ENCODE assay signal across 10 cellular contexts in genomic region chr1:161099090-161099802, GRCh38. TPM values are rescaled to one million over a fixed set of nuclear protein-coding genes. Genes with fewer than 3 reads are reported as not detected.
DNase-seq lines count a peak whose midpoint lies in the region; ATAC-seq and TF ChIP-seq lines count a peak whose summit lies in the region.
"Had no signal": no experiment of that assay in that cellular context is flagged by ENCODE, and none has a peak within 500 bp of the region (broad histone marks: within the 10 kb centered on the region; RNA-seq: fewer than 3 reads in every experiment).

No MANE protein-coding gene starts in this region.

- in situ Hi-C loops in astrocyte of the cerebellum (cut with HindIII; ENCODE audit: low sequenced_read_pairs) (loop anchor here (5.0 kb wide), 1 partner anchor 52 kb away; the partner anchor contains the start of gene USF1), transverse colon (cut with MboI; ENCODE audit: low pct_ligation_motif_present in 1 of 4, low pct_unique_long_range_greater_than_20kb in 1 of 4, low sequenced_read_pairs in 3 of 4) (loop anchor here in 3 of 4 donors (5.0 to 25.0 kb wide), 3 partner anchors 102 to 262 kb away; no protein-coding TSS in a partner anchor)

- no peaks in the 10 kb centered on the region for H3K27me3 Mint-ChIP-seq in activated naive CD4-positive, alpha-beta T cell treated with anti-CD3 and anti-CD28 coated beads for 36 hours (ENCODE audit: low read depth)
- H3K27me3 Mint-ChIP-seq in memory B cell = no peaks in the 10 kb centered on the region

- H3K27me3 ChIP-seq in transverse colon = no peaks in the 10 kb centered on the region
- no peaks in the 10 kb centered on the region for H3K27me3 ChIP-seq in effector memory CD4-positive, alpha-beta T cell (replicated peaks; ENCODE audit: control insufficient read depth, insufficient read depth, low read length, poor library complexity, severe bottlenecking)

- TF ChIP-seq CTCF in astrocyte of the cerebellum (IDR thresholded peaks at IDR 0.05; ENCODE audit: low read depth, low read length, missing control alignments) (no peak), transverse colon (IDR thresholded peaks at IDR 0.05) (no peak)

- peaks cover 21% of the 10 kb centered on the region for H3K36me3 Mint-ChIP-seq in activated naive CD4-positive, alpha-beta T cell treated with anti-CD3 and anti-CD28 coated beads for 36 hours (ENCODE audit: low read depth)
- peaks cover 4 to 6% of the 10 kb centered on the region in 2 donors for H3K36me3 Mint-ChIP-seq in activated naive CD4-positive, alpha-beta T cell treated with anti-CD3 and anti-CD28 coated beads, Interleukin-2, amount 50 U/mL, for 72 hours
- H3K36me3 Mint-ChIP-seq in memory B cell = peaks cover 3% of the 10 kb centered on the region

- no peak for DNase-seq in activated naive CD4-positive, alpha-beta T cell treated with anti-CD3 and anti-CD28 coated beads for 36 hours
- no peak for DNase-seq in activated naive CD4-positive, alpha-beta T cell treated with anti-CD3 and anti-CD28 coated beads, Interleukin-2, amount 50 U/mL, for 72 hours (ENCODE audit: low spot score in 2 of 2)
- DNase-seq in astrocyte of the cerebellum (ENCODE audit: low read depth) (no peak), memory B cell (ENCODE audit: low spot score in 2 of 2) (no peak), transverse colon (no peak), NCI-H524 treated with DMSO at 0.1 percent for 48 hours (lab: John Stamatoyannopoulos, UW) (no peak)
- no peak for DNase-seq in effector memory CD4-positive, alpha-beta T cell
- DNase-seq in effector CD8-positive, alpha-beta T cell (lab: John Stamatoyannopoulos, UW) = no peak
- DNase-seq: stimulated activated CD4-positive, alpha-beta T cell treated with anti-CD3 and anti-CD28 coated beads, Interleukin-4, amount 100 ng/mL, for 4 hours had no signal

- WGBS in transverse colon (ENCODE audit: low coverage in 1 of 2), 2 donors = 71 to 79% methylated on average over 2 to 9 of the region's 9 CpGs

- no peak for TF ChIP-seq POLR2A in transverse colon (IDR thresholded peaks at IDR 0.05)

- intact Hi-C loops in activated naive CD4-positive, alpha-beta T cell treated with anti-CD3 and anti-CD28 coated beads for 36 hours (cut with micrococcal nuclease) = loop anchor here (2.0 to 5.0 kb wide), 3 partner anchors 37 to 372 kb away; no protein-coding TSS in a partner anchor
- intact Hi-C loops in transverse colon (cut with DNase I; ENCODE audit: low total_unique reads) = loop anchor here (5.0 kb wide), 1 partner anchor 102 kb away; no protein-coding TSS in a partner anchor

- H3K4me1 ChIP-seq in transverse colon = peaks cover 6 to 20% (median 9%) of the 10 kb centered on the region in 4 donors
- no peaks in the 10 kb centered on the region for H3K4me1 ChIP-seq in effector memory CD4-positive, alpha-beta T cell (ENCODE audit: control insufficient read depth, insufficient read depth, low read length, poor library complexity, severe bottlenecking)

- peak overlapping the region; percentile 30 for H3K4me3 Mint-ChIP-seq in activated naive CD4-positive, alpha-beta T cell treated with anti-CD3 and anti-CD28 coated beads for 36 hours
- H3K4me3 Mint-ChIP-seq in memory B cell = peak overlapping the region; percentile 92

- no peaks in the 10 kb centered on the region for H3K9me3 Mint-ChIP-seq in activated naive CD4-positive, alpha-beta T cell treated with anti-CD3 and anti-CD28 coated beads for 36 hours
- H3K9me3 Mint-ChIP-seq in activated naive CD4-positive, alpha-beta T cell treated with anti-CD3 and anti-CD28 coated beads, Interleukin-2, amount 50 U/mL, for 72 hours = no peaks in the 10 kb centered on the region
- H3K9me3 Mint-ChIP-seq in memory B cell = no peaks in the 10 kb centered on the region

- CTCF ChIA-PET in activated naive CD4-positive, alpha-beta T cell treated with anti-CD3 and anti-CD28 coated beads for 36 hours (lab: Charles Lee) = interaction anchor here (0.8 to 10.0 kb wide), 11 partner anchors 11 to 148 kb away, joined by 3 to 221 read pairs (median 9); partner anchors contain the start of genes ARHGAP30, NECTIN4, TSTD1 and USF1

- ATAC-seq in activated naive CD4-positive, alpha-beta T cell treated with anti-CD3 and anti-CD28 coated beads, Interleukin-2, amount 50 U/mL, for 72 hours = no peak
- no peak for ATAC-seq in memory B cell (ENCODE audit: low read depth)

- H3K9me3 ChIP-seq in transverse colon = no peaks in the 10 kb centered on the region
- H3K9me3 ChIP-seq in effector memory CD4-positive, alpha-beta T cell (ENCODE audit: control insufficient read depth, low read length) = no peaks in the 10 kb centered on the region

- H3K4me3 ChIP-seq in astrocyte of the cerebellum (ENCODE audit: low read depth, low read length) = peak overlapping the region; percentile 63
- peak overlapping the region in 3 of 4 donors; percentile 51 to 75 (median 62) for H3K4me3 ChIP-seq in transverse colon
- no peak overlapping the region for H3K4me3 ChIP-seq in effector memory CD4-positive, alpha-beta T cell (ENCODE audit: insufficient read depth, low read depth, low read length, poor library complexity, severe bottlenecking)

- peaks cover 38% of the 10 kb centered on the region for H3K4me1 Mint-ChIP-seq in activated naive CD4-positive, alpha-beta T cell treated with anti-CD3 and anti-CD28 coated beads for 36 hours (ENCODE audit: low read depth)
- H3K4me1 Mint-ChIP-seq in memory B cell = peaks cover 31% of the 10 kb centered on the region

- H3K36me3 ChIP-seq in transverse colon = peaks cover 0 to 9% (median 6%) of the 10 kb centered on the region in 4 donors
- peaks cover 16% of the 10 kb centered on the region for H3K36me3 ChIP-seq in effector memory CD4-positive, alpha-beta T cell (ENCODE audit: control insufficient read depth, insufficient read depth, low read length)

- TF ChIP-seq EP300 in transverse colon (IDR thresholded peaks at IDR 0.05; ENCODE audit: low read depth) = no peak

- H3K27ac Mint-ChIP-seq in activated naive CD4-positive, alpha-beta T cell treated with anti-CD3 and anti-CD28 coated beads for 36 hours = peak overlapping the region; percentile 6
- peak overlapping the region in 1 of 2 donors; percentile 22 for H3K27ac Mint-ChIP-seq in activated naive CD4-positive, alpha-beta T cell treated with anti-CD3 and anti-CD28 coated beads, Interleukin-2, amount 50 U/mL, for 72 hours
- H3K27ac Mint-ChIP-seq in memory B cell = peak overlapping the region; percentile 24

- H3K27ac ChIP-seq in transverse colon = peak overlapping the region in 3 of 4 donors; percentile 66 to 88 (median 79)
- H3K27ac ChIP-seq in effector memory CD4-positive, alpha-beta T cell (ENCODE audit: insufficient read depth, low read length, poor library complexity, severe bottlenecking) = no peak overlapping the region

RNA-seq across cellular contexts. Expression of gene KLHDC9, which starts 1.1 kb away (rescaled TPM):
- total RNA-seq in activated naive CD4-positive, alpha-beta T cell treated with anti-CD3 and anti-CD28 coated beads for 36 hours = under 1 TPM; 0.33 to 0.57 TPM
- total RNA-seq in activated naive CD4-positive, alpha-beta T cell treated with anti-CD3 and anti-CD28 coated beads, Interleukin-2, amount 50 U/mL, for 72 hours = 1 to 10 TPM in 1 of 2 donors, not detected in 1; 2.2 TPM
- 10 to 100 TPM in 1 of 4 donors, 1 to 10 TPM in 1, under 1 TPM in 1, not detected in 1; 0.80 to 16.9 (median 8.7) TPM for total RNA-seq in transverse colon

RNA-seq across cellular contexts. Expression of gene NECTIN4, which starts 9.9 kb away (rescaled TPM):
- not detected for total RNA-seq in activated naive CD4-positive, alpha-beta T cell treated with anti-CD3 and anti-CD28 coated beads for 36 hours
- total RNA-seq in activated naive CD4-positive, alpha-beta T cell treated with anti-CD3 and anti-CD28 coated beads, Interleukin-2, amount 50 U/mL, for 72 hours = under 1 TPM in 1 of 2 donors, not detected in 1; 0.16 TPM
- total RNA-seq in transverse colon = 1 to 10 TPM in 1 of 4 donors, under 1 TPM in 2, not detected in 1; 0.37 to 4.0 (median 0.82) TPM

RNA-seq across cellular contexts. Expression of gene PFDN2, which starts 18.6 kb away (rescaled TPM):
- total RNA-seq in activated naive CD4-positive, alpha-beta T cell treated with anti-CD3 and anti-CD28 coated beads for 36 hours = 100 to 1,000 TPM; 179 to 183 TPM
- total RNA-seq in activated naive CD4-positive, alpha-beta T cell treated with anti-CD3 and anti-CD28 coated beads, Interleukin-2, amount 50 U/mL, for 72 hours = 100 to 1,000 TPM in 1 of 2 donors, 10 to 100 TPM in 1; 95.3 to 156 TPM
- total RNA-seq in transverse colon = 10 to 100 TPM; 28.9 to 70.5 (median 45.9) TPM

RNA-seq across cellular contexts. Expression of gene NIT1, which starts 18.7 kb away (rescaled TPM):
- total RNA-seq in activated naive CD4-positive, alpha-beta T cell treated with anti-CD3 and anti-CD28 coated beads for 36 hours = 10 to 100 TPM; 59.1 to 63.1 TPM
- total RNA-seq in activated naive CD4-positive, alpha-beta T cell treated with anti-CD3 and anti-CD28 coated beads, Interleukin-2, amount 50 U/mL, for 72 hours = 10 to 100 TPM; 59.0 to 82.9 TPM
- total RNA-seq in transverse colon = 10 to 100 TPM; 45.6 to 83.0 (median 75.4) TPM

RNA-seq across cellular contexts. Expression of gene ARHGAP30, which starts 29.6 kb away (rescaled TPM):
- total RNA-seq in activated naive CD4-positive, alpha-beta T cell treated with anti-CD3 and anti-CD28 coated beads for 36 hours = 100 to 1,000 TPM; 104 to 106 TPM
- 100 to 1,000 TPM; 116 to 180 TPM for total RNA-seq in activated naive CD4-positive, alpha-beta T cell treated with anti-CD3 and anti-CD28 coated beads, Interleukin-2, amount 50 U/mL, for 72 hours
- 10 to 100 TPM in 1 of 4 donors, 1 to 10 TPM in 2, under 1 TPM in 1; 0.60 to 11.0 (median 4.4) TPM for total RNA-seq in transverse colon
- total RNA-seq: glomerular endothelial cell had no signal
